1 cellular context compared by ENCODE assay signal in the genomic region with DNA sequence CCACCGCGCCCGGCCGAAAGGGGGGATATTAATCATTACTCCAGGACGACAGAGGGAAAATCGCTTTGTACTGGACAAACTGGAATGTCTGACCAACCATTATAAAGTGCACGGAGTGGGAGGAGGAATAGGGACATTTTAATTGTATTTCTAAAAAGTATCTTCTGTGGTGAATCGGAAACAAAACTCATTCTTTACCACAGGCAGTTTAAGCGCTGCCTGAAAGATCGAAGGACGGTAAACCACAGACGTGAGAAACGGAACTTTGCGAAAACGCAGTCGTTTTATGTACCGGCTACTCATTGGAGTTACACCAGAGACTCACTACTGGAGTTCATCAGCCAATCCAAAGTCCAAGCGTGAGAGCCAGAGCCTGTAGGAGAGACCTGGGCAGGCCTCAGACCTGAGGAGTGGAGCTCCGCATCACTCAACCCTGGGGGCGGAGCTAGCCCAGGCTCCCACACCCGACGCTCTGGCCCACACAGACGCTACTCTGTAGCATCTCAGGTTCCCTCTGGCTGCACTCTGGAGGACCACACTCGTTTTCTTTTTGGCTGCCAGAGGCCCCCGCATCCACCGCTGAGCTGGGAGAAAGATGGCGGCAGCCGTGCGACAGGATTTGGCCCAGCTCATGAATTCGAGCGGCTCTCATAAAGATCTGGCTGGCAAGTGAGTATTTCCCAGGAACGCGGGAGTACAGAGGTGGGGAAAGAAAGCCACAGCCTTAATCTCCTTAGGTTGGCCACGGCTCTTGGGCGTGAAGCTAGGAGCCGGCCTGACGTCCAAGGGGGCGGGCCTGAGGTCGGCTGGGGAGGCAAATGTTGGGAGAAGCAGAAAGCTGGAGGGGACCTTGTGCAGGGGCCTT.
TF ChIP-seq lines count a peak whose summit lies in the region.

TSS of gene COPS4 (plus strand) at position 554 of the 865 bp plus-strand sequence. CDS start at position 596, 42 bp downstream.

TF ChIP-seq in HepG2, 621 proteins besides CTCF, POLR2A, EP300 and RAD21 (continued from another document and continues in another):
- TF ChIP-seq GPN1 (CRISPR knock-in tag; IDR thresholded peaks at IDR 0.05; ENCODE audit: borderline replicate concordance) (no peak), CHCHD3 (CRISPR knock-in tag; IDR thresholded peaks at IDR 0.05) (no peak), RNF219 (CRISPR knock-in tag; IDR thresholded peaks at IDR 0.05) (0 out of 2 replicates have a peak, but pooled peaks have one; percentile 78), GTF2F1 (IDR thresholded peaks at IDR 0.05; ENCODE audit: low read length) (peak; percentile 80; the same call in 1 of the 2 replicates), PHF21A (CRISPR knock-in tag; IDR thresholded peaks at IDR 0.05) (peak; percentile 98), ZMAT5 (CRISPR knock-in tag; IDR thresholded peaks at IDR 0.05; ENCODE audit: borderline replicate concordance, low read depth) (no peak), ZNF780A (CRISPR knock-in tag; IDR thresholded peaks at IDR 0.05) (no peak), HCFC1 (IDR thresholded peaks at IDR 0.05; ENCODE audit: low read depth, low read length) (peak; percentile 58), ZNF180 (CRISPR knock-in tag; IDR thresholded peaks at IDR 0.05; ENCODE audit: borderline replicate concordance, low read depth) (no peak), NFE2 (CRISPR knock-in tag; IDR thresholded peaks at IDR 0.05) (no peak), MTF2 (CRISPR knock-in tag; IDR thresholded peaks at IDR 0.05; ENCODE audit: borderline replicate concordance) (no peak), ZNF720 (CRISPR knock-in tag; IDR thresholded peaks at IDR 0.05) (no peak), NFIC (IDR thresholded peaks at IDR 0.05; ENCODE audit: low read length) (peak; percentile 72; the same call in 1 of the 2 replicates), MIER3 (CRISPR knock-in tag; IDR thresholded peaks at IDR 0.05; ENCODE audit: borderline replicate concordance) (peak; percentile 60; the same call in 1 of the 2 replicates), BHLHE40 (IDR thresholded peaks at IDR 0.05; ENCODE audit: low read length) (peak; percentile 91), ZNF543 (CRISPR knock-in tag; IDR thresholded peaks at IDR 0.05) (peak; percentile 85; the same call in 1 of the 2 replicates), RBAK (CRISPR knock-in tag; IDR thresholded peaks at IDR 0.05) (no peak), ZNF724P (CRISPR knock-in tag; IDR thresholded peaks at IDR 0.05; ENCODE audit: borderline replicate concordance) (peak; percentile 66; the same call in 1 of the 2 replicates), MXD3 (CRISPR knock-in tag; IDR thresholded peaks at IDR 0.05) (no peak), GRHL1 (CRISPR knock-in tag; conservative IDR thresholded peaks at IDR 0.05) (no peak), ZNF235 (CRISPR knock-in tag; IDR thresholded peaks at IDR 0.05; ENCODE audit: borderline replicate concordance) (no peak), U2AF2 (IDR thresholded peaks at IDR 0.05; ENCODE audit: low read depth, low read length) (no peak), REL (CRISPR knock-in tag; conservative IDR thresholded peaks at IDR 0.05) (no peak), ZNF878 (CRISPR knock-in tag; IDR thresholded peaks at IDR 0.05) (peak; percentile 91; the same call in 1 of the 2 replicates), ISX (CRISPR knock-in tag; conservative IDR thresholded peaks at IDR 0.05) (0 out of 2 replicates have a peak, but pooled peaks have one; percentile 41), SIN3B (IDR thresholded peaks at IDR 0.05; ENCODE audit: low read length) (peak; percentile 82; the same call in 1 of the 2 replicates), ZNF567 (CRISPR knock-in tag; IDR thresholded peaks at IDR 0.05; ENCODE audit: borderline replicate concordance) (peak; percentile 30; the same call in 1 of the 2 replicates), POGK (CRISPR knock-in tag; conservative IDR thresholded peaks at IDR 0.05) (no peak; the same call in 1 of the 2 replicates), ZNF337 (CRISPR knock-in tag; IDR thresholded peaks at IDR 0.05; ENCODE audit: borderline replicate concordance, low read depth) (peak; percentile 82; the same call in 1 of the 2 replicates), FOXO4 (CRISPR knock-in tag; conservative IDR thresholded peaks at IDR 0.05) (no peak), MYC (CRISPR knock-in tag; IDR thresholded peaks at IDR 0.05; ENCODE audit: borderline replicate concordance) (peak; percentile 70; the same call in 1 of the 2 replicates)
- TF ChIP-seq, protein P1, sequence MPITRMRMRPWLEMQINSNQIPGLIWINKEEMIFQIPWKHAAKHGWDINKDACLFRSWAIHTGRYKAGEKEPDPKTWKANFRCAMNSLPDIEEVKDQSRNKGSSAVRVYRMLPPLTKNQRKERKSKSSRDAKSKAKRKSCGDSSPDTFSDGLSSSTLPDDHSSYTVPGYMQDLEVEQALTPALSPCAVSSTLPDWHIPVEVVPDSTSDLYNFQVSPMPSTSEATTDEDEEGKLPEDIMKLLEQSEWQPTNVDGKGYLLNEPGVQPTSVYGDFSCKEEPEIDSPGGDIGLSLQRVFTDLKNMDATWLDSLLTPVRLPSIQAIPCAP (CRISPR knock-in tag; IDR thresholded peaks at IDR 0.05; ENCODE audit: low read depth) = no peak
- TF ChIP-seq, protein P2, sequence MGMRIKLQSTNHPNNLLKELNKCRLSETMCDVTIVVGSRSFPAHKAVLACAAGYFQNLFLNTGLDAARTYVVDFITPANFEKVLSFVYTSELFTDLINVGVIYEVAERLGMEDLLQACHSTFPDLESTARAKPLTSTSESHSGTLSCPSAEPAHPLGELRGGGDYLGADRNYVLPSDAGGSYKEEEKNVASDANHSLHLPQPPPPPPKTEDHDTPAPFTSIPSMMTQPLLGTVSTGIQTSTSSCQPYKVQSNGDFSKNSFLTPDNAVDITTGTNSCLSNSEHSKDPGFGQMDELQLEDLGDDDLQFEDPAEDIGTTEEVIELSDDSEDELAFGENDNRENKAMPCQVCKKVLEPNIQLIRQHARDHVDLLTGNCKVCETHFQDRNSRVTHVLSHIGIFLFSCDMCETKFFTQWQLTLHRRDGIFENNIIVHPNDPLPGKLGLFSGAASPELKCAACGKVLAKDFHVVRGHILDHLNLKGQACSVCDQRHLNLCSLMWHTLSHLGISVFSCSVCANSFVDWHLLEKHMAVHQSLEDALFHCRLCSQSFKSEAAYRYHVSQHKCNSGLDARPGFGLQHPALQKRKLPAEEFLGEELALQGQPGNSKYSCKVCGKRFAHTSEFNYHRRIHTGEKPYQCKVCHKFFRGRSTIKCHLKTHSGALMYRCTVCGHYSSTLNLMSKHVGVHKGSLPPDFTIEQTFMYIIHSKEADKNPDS (CRISPR knock-in tag; IDR thresholded peaks at IDR 0.05) = no peak
- TF ChIP-seq, protein P3, sequence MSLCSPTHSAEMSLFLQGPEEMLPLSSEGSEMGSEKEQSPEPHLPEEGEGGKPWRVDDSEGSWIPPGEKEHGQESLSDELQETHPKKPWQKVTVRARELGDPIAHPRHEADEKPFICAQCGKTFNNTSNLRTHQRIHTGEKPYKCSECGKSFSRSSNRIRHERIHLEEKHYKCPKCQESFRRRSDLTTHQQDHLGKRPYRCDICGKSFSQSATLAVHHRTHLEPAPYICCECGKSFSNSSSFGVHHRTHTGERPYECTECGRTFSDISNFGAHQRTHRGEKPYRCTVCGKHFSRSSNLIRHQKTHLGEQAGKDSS (CRISPR knock-in tag; IDR thresholded peaks at IDR 0.05; ENCODE audit: borderline replicate concordance, low read depth) = peak; percentile 73; the same call in 1 of the 2 replicates
- TF ChIP-seq, protein P4, sequence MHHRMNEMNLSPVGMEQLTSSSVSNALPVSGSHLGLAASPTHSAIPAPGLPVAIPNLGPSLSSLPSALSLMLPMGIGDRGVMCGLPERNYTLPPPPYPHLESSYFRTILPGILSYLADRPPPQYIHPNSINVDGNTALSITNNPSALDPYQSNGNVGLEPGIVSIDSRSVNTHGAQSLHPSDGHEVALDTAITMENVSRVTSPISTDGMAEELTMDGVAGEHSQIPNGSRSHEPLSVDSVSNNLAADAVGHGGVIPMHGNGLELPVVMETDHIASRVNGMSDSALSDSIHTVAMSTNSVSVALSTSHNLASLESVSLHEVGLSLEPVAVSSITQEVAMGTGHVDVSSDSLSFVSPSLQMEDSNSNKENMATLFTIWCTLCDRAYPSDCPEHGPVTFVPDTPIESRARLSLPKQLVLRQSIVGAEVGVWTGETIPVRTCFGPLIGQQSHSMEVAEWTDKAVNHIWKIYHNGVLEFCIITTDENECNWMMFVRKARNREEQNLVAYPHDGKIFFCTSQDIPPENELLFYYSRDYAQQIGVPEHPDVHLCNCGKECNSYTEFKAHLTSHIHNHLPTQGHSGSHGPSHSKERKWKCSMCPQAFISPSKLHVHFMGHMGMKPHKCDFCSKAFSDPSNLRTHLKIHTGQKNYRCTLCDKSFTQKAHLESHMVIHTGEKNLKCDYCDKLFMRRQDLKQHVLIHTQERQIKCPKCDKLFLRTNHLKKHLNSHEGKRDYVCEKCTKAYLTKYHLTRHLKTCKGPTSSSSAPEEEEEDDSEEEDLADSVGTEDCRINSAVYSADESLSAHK (CRISPR knock-in tag; IDR thresholded peaks at IDR 0.05; ENCODE audit: borderline replicate concordance) = peak; percentile 29; the same call in 1 of the 2 replicates
